ENCODE assay signal across 1 cellular context in the genomic region with DNA sequence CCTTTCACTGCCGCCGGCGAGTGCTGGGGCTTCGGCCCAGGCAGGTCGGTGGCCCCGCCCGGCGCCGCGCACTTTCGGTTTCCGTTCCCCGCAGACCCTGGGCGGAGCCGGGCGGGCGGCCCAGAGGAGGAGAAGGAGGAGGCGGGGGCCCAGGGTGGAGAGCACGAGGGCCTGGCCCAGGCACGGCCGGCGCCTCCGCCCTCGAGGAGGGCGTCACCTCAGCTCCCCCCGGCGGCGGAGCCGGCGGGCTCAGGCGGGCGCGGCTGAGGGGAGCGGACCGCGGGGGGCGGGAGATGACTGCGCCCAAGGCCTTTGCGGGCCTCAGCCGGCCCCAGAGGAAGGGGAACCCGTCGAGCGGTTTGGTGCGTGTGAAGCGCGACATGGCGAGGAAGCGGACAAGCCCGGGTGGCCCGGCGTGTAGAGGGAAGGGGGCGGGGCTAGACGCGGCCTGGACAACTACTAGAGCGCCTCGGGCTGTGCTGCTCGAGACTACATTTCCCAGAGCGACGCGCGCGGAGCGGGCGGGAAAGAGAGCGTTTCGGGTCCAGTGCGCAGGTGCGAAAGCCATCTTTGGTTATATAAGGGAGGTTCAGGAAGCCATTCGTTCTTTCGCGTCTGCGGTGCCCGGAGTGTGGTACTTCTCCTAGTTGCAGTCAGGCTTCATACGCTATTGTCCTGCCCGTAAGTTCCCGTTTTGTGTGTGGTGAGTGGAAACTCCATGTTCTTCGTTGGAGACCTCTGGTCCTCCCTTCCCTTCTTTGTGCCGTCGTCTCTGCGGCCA.
TF ChIP-seq lines count a peak whose summit lies in the region.

A gene (minus strand): TSS at position 22 of the 781 bp plus-strand sequence. CDS start 2,218 bp downstream, outside the sequence.

TF ChIP-seq in K562, 482 proteins besides CTCF, POLR2A, EP300 and RAD21 (continued from another document and continues in another):
- TF ChIP-seq, protein P1, sequence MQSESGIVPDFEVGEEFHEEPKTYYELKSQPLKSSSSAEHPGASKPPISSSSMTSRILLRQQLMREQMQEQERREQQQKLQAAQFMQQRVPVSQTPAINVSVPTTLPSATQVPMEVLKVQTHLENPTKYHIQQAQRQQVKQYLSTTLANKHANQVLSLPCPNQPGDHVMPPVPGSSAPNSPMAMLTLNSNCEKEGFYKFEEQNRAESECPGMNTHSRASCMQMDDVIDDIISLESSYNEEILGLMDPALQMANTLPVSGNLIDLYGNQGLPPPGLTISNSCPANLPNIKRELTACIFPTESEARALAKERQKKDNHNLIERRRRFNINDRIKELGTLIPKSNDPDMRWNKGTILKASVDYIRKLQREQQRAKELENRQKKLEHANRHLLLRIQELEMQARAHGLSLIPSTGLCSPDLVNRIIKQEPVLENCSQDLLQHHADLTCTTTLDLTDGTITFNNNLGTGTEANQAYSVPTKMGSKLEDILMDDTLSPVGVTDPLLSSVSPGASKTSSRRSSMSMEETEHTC (IDR thresholded peaks at IDR 0.05): no peak
- TF ChIP-seq, protein P2, sequence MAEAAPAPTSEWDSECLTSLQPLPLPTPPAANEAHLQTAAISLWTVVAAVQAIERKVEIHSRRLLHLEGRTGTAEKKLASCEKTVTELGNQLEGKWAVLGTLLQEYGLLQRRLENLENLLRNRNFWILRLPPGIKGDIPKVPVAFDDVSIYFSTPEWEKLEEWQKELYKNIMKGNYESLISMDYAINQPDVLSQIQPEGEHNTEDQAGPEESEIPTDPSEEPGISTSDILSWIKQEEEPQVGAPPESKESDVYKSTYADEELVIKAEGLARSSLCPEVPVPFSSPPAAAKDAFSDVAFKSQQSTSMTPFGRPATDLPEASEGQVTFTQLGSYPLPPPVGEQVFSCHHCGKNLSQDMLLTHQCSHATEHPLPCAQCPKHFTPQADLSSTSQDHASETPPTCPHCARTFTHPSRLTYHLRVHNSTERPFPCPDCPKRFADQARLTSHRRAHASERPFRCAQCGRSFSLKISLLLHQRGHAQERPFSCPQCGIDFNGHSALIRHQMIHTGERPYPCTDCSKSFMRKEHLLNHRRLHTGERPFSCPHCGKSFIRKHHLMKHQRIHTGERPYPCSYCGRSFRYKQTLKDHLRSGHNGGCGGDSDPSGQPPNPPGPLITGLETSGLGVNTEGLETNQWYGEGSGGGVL (CRISPR knock-in tag; IDR thresholded peaks at IDR 0.05): no peak
- TF ChIP-seq NCOA1 (IDR thresholded peaks at IDR 0.05; ENCODE audit: low read depth) (peak; percentile 48; the same call in 1 of the 2 replicates), TGIF2 (CRISPR knock-in tag; IDR thresholded peaks at IDR 0.05) (0 out of 2 replicates have a peak, but pooled peaks have one; percentile 45), CHD1 (IDR thresholded peaks at IDR 0.05; ENCODE audit: low read length) (peak; percentile 99), PTTG1 (tag; IDR thresholded peaks at IDR 0.05; ENCODE audit: low read depth) (no peak), ATF1 (CRISPR knock-in tag; IDR thresholded peaks at IDR 0.05) (no peak), ATF1 (tag; IDR thresholded peaks at IDR 0.05) (peak; percentile 92), EP400 (IDR thresholded peaks at IDR 0.05) (peak; percentile 91), ARID1B (IDR thresholded peaks at IDR 0.05) (peak; percentile 33; the same call in 1 of the 2 replicates), STAT5B (CRISPR knock-in tag; IDR thresholded peaks at IDR 0.05) (no peak), ZNF589 (CRISPR knock-in tag; IDR thresholded peaks at IDR 0.05; ENCODE audit: low read depth) (no peak), PYGO2 (tag; IDR thresholded peaks at IDR 0.05) (no peak), ZNF184 (CRISPR knock-in tag; IDR thresholded peaks at IDR 0.05) (no peak), HSF4 (CRISPR knock-in tag; IDR thresholded peaks at IDR 0.05; ENCODE audit: borderline replicate concordance) (no peak), SIN3A (IDR thresholded peaks at IDR 0.05; ENCODE audit: borderline replicate concordance in 2 of 2, control insufficient read depth in 1 of 2, low read depth in 2 of 2, low read length in 2 of 2) (peak; percentile 92 to 95), MAFF (IDR thresholded peaks at IDR 0.05; ENCODE audit: low read length) (no peak), NCOR1 (IDR thresholded peaks at IDR 0.05) (peak; percentile 55), ETV5 (CRISPR knock-in tag; IDR thresholded peaks at IDR 0.05; ENCODE audit: low read depth) (0 out of 2 replicates have a peak, but pooled peaks have one; percentile 35), MAFG (tag; conservative IDR thresholded peaks at IDR 0.05) (no peak), JUN (IDR thresholded peaks at IDR 0.05; ENCODE audit: borderline replicate concordance, low read depth, low read length) (0 out of 2 replicates have a peak, but pooled peaks have one; percentile 6), JUN (CRISPR knock-in tag; IDR thresholded peaks at IDR 0.05; ENCODE audit: borderline replicate concordance) (0 out of 2 replicates have a peak, but pooled peaks have one; percentile 70), RBM25 (IDR thresholded peaks at IDR 0.05; ENCODE audit: low read depth, low read length, severe bottlenecking) (no peak), CHD2 (IDR thresholded peaks at IDR 0.05; ENCODE audit: low read depth, low read length) (no peak), ZNF57 (CRISPR knock-in tag; IDR thresholded peaks at IDR 0.05) (no peak), ETV6 (IDR thresholded peaks at IDR 0.05; ENCODE audit: borderline replicate concordance in 1 of 2, low read depth in 2 of 2, low read length in 1 of 2) (0 out of 4 replicates have a peak, but pooled peaks of 1 of the 2 experiments have one; percentile 23), ETV6 (CRISPR knock-in tag; IDR thresholded peaks at IDR 0.05; ENCODE audit: borderline replicate concordance) (no peak), SPI1 (IDR thresholded peaks at IDR 0.05; ENCODE audit: borderline replicate concordance, low read depth, low read length) (0 out of 2 replicates have a peak, but pooled peaks have one; percentile 6), ESRRA (IDR thresholded peaks at IDR 0.05; ENCODE audit: borderline replicate concordance, low read depth) (peak; percentile 34; the same call in 1 of the 2 replicates), ZNF507 (tag; conservative IDR thresholded peaks at IDR 0.05) (no peak), GTF2A2 (tag; IDR thresholded peaks at IDR 0.05) (peak; percentile 90), CBFA2T3 (IDR thresholded peaks at IDR 0.05) (no peak), GATAD2B (IDR thresholded peaks at IDR 0.05; ENCODE audit: borderline replicate concordance) (peak; percentile 83), ZNF239 (CRISPR knock-in tag; IDR thresholded peaks at IDR 0.05) (no peak), ZC3H8 (IDR thresholded peaks at IDR 0.05) (0 out of 2 replicates have a peak, but pooled peaks have one; percentile 34), MXI1 (IDR thresholded peaks at IDR 0.05; ENCODE audit: low read depth, low read length) (peak; percentile 58), OTX1 (CRISPR knock-in tag; IDR thresholded peaks at IDR 0.05) (peak; percentile 92), POLR2B (IDR thresholded peaks at IDR 0.05; ENCODE audit: low read depth, partially characterized antibody) (peak; percentile 100), ZNF12 (CRISPR knock-in tag; IDR thresholded peaks at IDR 0.05) (no peak; the same call in 1 of the 2 replicates), BRD4 (IDR thresholded peaks at IDR 0.05) (no peak; the same call in 1 of the 2 replicates)
- TF ChIP-seq, protein P3, sequence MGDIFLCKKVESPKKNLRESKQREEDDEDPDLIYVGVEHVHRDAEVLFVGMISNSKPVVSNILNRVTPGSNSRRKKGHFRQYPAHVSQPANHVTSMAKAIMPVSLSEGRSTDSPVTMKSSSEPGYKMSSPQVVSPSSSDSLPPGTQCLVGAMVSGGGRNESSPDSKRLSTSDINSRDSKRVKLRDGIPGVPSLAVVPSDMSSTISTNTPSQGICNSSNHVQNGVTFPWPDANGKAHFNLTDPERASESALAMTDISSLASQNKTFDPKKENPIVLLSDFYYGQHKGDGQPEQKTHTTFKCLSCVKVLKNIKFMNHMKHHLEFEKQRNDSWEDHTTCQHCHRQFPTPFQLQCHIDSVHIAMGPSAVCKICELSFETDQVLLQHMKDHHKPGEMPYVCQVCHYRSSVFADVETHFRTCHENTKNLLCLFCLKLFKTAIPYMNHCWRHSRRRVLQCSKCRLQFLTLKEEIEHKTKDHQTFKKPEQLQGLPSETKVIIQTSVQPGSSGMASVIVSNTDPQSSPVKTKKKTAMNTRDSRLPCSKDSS (IDR thresholded peaks at IDR 0.05; ENCODE audit: low read depth, partially characterized antibody): no peak
- TF ChIP-seq, protein P4, sequence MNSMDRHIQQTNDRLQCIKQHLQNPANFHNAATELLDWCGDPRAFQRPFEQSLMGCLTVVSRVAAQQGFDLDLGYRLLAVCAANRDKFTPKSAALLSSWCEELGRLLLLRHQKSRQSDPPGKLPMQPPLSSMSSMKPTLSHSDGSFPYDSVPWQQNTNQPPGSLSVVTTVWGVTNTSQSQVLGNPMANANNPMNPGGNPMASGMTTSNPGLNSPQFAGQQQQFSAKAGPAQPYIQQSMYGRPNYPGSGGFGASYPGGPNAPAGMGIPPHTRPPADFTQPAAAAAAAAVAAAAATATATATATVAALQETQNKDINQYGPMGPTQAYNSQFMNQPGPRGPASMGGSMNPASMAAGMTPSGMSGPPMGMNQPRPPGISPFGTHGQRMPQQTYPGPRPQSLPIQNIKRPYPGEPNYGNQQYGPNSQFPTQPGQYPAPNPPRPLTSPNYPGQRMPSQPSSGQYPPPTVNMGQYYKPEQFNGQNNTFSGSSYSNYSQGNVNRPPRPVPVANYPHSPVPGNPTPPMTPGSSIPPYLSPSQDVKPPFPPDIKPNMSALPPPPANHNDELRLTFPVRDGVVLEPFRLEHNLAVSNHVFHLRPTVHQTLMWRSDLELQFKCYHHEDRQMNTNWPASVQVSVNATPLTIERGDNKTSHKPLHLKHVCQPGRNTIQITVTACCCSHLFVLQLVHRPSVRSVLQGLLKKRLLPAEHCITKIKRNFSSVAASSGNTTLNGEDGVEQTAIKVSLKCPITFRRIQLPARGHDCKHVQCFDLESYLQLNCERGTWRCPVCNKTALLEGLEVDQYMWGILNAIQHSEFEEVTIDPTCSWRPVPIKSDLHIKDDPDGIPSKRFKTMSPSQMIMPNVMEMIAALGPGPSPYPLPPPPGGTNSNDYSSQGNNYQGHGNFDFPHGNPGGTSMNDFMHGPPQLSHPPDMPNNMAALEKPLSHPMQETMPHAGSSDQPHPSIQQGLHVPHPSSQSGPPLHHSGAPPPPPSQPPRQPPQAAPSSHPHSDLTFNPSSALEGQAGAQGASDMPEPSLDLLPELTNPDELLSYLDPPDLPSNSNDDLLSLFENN (IDR thresholded peaks at IDR 0.05; ENCODE audit: low read depth in 2 of 2, low read length in 2 of 2): peak in 1 of 2 experiments; percentile 77; a peak in 1 of 4 replicates
- TF ChIP-seq, protein P5, sequence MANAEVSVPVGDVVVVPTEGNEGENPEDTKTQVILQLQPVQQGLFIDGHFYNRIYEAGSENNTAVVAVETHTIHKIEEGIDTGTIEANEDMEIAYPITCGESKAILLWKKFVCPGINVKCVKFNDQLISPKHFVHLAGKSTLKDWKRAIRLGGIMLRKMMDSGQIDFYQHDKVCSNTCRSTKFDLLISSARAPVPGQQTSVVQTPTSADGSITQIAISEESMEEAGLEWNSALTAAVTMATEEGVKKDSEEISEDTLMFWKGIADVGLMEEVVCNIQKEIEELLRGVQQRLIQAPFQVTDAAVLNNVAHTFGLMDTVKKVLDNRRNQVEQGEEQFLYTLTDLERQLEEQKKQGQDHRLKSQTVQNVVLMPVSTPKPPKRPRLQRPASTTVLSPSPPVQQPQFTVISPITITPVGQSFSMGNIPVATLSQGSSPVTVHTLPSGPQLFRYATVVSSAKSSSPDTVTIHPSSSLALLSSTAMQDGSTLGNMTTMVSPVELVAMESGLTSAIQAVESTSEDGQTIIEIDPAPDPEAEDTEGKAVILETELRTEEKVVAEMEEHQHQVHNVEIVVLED (CRISPR knock-in tag; IDR thresholded peaks at IDR 0.05): peak; percentile 59
- TF ChIP-seq, protein P6, sequence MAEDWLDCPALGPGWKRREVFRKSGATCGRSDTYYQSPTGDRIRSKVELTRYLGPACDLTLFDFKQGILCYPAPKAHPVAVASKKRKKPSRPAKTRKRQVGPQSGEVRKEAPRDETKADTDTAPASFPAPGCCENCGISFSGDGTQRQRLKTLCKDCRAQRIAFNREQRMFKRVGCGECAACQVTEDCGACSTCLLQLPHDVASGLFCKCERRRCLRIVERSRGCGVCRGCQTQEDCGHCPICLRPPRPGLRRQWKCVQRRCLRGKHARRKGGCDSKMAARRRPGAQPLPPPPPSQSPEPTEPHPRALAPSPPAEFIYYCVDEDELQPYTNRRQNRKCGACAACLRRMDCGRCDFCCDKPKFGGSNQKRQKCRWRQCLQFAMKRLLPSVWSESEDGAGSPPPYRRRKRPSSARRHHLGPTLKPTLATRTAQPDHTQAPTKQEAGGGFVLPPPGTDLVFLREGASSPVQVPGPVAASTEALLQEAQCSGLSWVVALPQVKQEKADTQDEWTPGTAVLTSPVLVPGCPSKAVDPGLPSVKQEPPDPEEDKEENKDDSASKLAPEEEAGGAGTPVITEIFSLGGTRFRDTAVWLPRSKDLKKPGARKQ (CRISPR knock-in tag; IDR thresholded peaks at IDR 0.05): no peak
- TF ChIP-seq, protein P7, sequence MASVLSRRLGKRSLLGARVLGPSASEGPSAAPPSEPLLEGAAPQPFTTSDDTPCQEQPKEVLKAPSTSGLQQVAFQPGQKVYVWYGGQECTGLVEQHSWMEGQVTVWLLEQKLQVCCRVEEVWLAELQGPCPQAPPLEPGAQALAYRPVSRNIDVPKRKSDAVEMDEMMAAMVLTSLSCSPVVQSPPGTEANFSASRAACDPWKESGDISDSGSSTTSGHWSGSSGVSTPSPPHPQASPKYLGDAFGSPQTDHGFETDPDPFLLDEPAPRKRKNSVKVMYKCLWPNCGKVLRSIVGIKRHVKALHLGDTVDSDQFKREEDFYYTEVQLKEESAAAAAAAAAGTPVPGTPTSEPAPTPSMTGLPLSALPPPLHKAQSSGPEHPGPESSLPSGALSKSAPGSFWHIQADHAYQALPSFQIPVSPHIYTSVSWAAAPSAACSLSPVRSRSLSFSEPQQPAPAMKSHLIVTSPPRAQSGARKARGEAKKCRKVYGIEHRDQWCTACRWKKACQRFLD (CRISPR knock-in tag; IDR thresholded peaks at IDR 0.05): peak; percentile 72; the same call in 1 of the 2 replicates
- TF ChIP-seq, protein P8, sequence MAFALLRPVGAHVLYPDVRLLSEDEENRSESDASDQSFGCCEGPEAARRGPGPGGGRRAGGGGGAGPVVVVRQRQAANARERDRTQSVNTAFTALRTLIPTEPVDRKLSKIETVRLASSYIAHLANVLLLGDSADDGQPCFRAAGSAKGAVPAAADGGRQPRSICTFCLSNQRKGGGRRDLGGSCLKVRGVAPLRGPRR (CRISPR knock-in tag; IDR thresholded peaks at IDR 0.05): no peak
- TF ChIP-seq, protein P9, sequence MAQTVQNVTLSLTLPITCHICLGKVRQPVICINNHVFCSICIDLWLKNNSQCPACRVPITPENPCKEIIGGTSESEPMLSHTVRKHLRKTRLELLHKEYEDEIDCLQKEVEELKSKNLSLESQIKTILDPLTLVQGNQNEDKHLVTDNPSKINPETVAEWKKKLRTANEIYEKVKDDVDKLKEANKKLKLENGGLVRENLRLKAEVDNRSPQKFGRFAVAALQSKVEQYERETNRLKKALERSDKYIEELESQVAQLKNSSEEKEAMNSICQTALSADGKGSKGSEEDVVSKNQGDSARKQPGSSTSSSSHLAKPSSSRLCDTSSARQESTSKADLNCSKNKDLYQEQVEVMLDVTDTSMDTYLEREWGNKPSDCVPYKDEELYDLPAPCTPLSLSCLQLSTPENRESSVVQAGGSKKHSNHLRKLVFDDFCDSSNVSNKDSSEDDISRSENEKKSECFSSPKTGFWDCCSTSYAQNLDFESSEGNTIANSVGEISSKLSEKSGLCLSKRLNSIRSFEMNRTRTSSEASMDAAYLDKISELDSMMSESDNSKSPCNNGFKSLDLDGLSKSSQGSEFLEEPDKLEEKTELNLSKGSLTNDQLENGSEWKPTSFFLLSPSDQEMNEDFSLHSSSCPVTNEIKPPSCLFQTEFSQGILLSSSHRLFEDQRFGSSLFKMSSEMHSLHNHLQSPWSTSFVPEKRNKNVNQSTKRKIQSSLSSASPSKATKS (CRISPR knock-in tag; IDR thresholded peaks at IDR 0.05): no peak
